ENCODE assay signal across 1 cellular context in the genomic region with DNA sequence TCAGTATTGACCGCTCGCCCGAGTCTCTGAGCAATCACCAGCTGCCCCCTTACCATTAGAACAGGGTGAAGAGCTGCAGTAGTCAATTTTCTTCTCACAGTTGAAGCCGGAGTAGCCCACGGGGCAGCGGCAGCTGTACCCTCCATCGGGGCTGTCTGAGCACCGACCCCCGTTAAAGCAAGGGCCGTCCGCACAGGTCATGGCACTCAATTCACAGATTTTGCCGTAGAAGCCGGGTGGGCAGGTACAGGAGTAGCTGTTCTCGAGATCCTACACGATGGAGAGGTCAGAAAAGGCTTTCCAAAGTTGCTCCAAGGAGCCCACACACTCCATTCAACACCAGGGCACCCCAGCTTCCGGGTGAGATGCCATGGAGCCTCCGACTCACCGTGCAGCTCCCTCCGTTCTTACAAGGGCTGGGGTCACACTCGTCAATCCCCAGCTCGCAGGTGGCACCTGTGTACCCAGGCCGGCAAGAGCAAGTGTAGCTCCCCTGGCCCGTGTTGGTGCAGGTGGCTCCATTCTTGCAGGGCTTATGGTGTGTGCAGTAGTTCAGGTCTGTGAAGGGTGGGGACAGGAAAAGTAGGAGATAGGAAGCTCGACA.
TF ChIP-seq lines count a peak whose summit lies in the region.

No MANE protein-coding gene starts in this region.

TF ChIP-seq in HepG2, 621 proteins besides CTCF, POLR2A, EP300 and RAD21:
- TF ChIP-seq EZH2 (conservative IDR thresholded peaks at IDR 0.05; ENCODE audit: low read depth, low read length), result 0 out of 2 replicates have a peak, but pooled peaks have one; percentile 47
- no peak for TF ChIP-seq ZNF652 (CRISPR knock-in tag; IDR thresholded peaks at IDR 0.05; ENCODE audit: borderline replicate concordance, low read depth)
